Comparison of ENCODE assay signal across 16 cellular contexts in the genomic region with DNA sequence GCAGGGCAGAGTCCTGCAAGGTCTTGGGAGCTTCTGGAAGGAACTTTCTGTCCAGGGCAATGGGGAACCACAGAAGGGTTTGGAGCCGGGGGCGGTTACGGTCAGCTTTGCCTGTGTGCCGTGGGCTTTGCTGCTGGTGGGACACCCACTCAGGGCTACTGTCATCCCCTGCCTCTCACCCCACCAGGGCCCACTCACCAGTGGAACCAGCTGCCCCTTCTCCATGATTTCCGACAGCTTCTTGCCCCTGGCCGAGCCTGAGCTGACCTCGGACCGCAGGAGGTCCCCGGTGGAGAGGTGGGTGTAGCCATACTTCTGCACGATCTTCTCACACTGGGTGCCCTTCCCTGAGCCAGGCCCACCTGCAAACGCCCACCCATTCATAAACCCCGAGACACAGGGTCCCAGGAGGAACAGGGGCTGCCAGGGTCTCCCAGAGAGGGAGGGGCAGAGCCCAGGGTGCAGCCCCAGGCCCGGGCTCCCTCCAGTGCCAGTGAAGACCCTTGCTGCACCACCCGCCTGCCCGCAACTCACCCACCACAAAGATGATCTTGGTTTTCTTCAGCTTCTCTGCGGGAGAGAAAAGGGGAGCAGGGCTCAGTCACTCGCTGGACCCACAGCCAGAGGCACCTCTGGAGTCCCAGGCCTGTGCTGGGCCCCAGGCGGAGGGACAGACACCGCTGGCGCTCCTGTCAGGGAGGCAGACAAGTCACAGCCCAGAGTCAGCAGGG. TPM values are rescaled to one million over a fixed set of nuclear protein-coding genes. Genes with fewer than 3 reads are reported as not detected.
A peak's percentile ranks its signal among the peaks of the same experiment; 100 is the strongest.
DNase-seq lines count a peak whose midpoint lies in the region; ATAC-seq, FAIRE-seq and TF ChIP-seq lines count a peak whose summit lies in the region.
"Had no signal": no experiment of that assay in that cellular context is flagged by ENCODE, and none has a peak within 500 bp of the region (broad histone marks: within the 10 kb centered on the region; RNA-seq: fewer than 3 reads in every experiment).

No MANE protein-coding gene starts in this region.

- TF ChIP-seq POLR2A in H1 (IDR thresholded peaks at IDR 0.05; ENCODE audit: control extremely low read depth in 1 of 2, low read depth in 2 of 2, low read length in 2 of 2) = no peak

- H3K18ac ChIP-seq in H1 (ENCODE audit: extremely low read depth, low read length) = no peak overlapping the region
- H3K18ac ChIP-seq in trophoblast cell (ENCODE audit: low read length) = no peak overlapping the region
- no peak overlapping the region for H3K18ac ChIP-seq in mesenchymal stem cell (ENCODE audit: low read depth in 1 of 2, low read length in 2 of 2)

- dilution Hi-C loops in mammary epithelial cell (cut with HindIII; ENCODE audit: low sequenced_read_pairs) = loop anchor here (5.0 kb wide), 6 partner anchors 65 to 290 kb away; partner anchors contain the start of gene DPM2

- H3K23ac ChIP-seq in H1 (ENCODE audit: insufficient read length) (no peak overlapping the region), trophoblast cell (ENCODE audit: low read length) (no peak overlapping the region), mesenchymal stem cell (ENCODE audit: low read length in 2 of 2) (no peak overlapping the region)

- H3K4me3 ChIP-seq in H1 (ENCODE audit: extremely low read depth in 1 of 4, insufficient read depth in 2 of 4, low read depth in 3 of 4, low read length in 4 of 4) (no peak overlapping the region), trophoblast cell (ENCODE audit: low read depth, low read length) (no peak overlapping the region), mesenchymal stem cell (ENCODE audit: insufficient read depth in 1 of 2, low read depth in 1 of 2, low read length in 2 of 2) (no peak overlapping the region), mammary epithelial cell (replicated peaks in 1 of 3; ENCODE audit: insufficient read depth in 1 of 3, low read depth in 2 of 3, low read length in 3 of 3) (no peak overlapping the region)
- H3K4me3 ChIP-seq: PC-9 had no signal

- no peak overlapping the region for H4K12ac ChIP-seq in trophoblast cell (ENCODE audit: low read depth, low read length)

- no peak overlapping the region for H4K5ac ChIP-seq in H1 (ENCODE audit: insufficient read length, low read depth, low read length)

- CTCF ChIA-PET in H1 (lab: Charles Lee; ENCODE audit: partially characterized antibody) (interaction anchor here (0.9 to 9.2 kb wide), 21 partner anchors 8 to 283 kb away, joined by 3 to 116 read pairs (median 4); partner anchors contain the start of genes ENG, ST6GALNAC6 and TOR2A), mammary epithelial cell (lab: Charles Lee; ENCODE audit: low non-redundant PET) (interaction anchor here (0.6 kb wide), 1 partner anchor 245 kb away, joined by 3 read pairs; no protein-coding TSS in a partner anchor)

- no peaks in the 10 kb centered on the region for H3K36me3 Mint-ChIP-seq in natural killer cell treated with Interleukin-12 subunit alpha and Interleukin-12 subunit beta and Interleukin-15 and Interleukin-18, amount 100 ng/mL, for 72 hours
- no peaks in the 10 kb centered on the region for H3K36me3 Mint-ChIP-seq in natural killer cell
- H3K36me3 Mint-ChIP-seq: CD14-positive monocyte had no signal

- H3K4ac ChIP-seq in H1 (replicated peaks; ENCODE audit: insufficient read length, low read depth, low read length) (no peak overlapping the region), trophoblast cell (ENCODE audit: low read depth, low read length) (no peak overlapping the region), mesenchymal stem cell (ENCODE audit: low read depth in 1 of 2, low read length in 2 of 2) (no peak overlapping the region)

- H3K27me3 ChIP-seq in H1 (replicated peaks in 1 of 4; ENCODE audit: control insufficient read depth in 3 of 4, extremely low read depth in 1 of 4, insufficient read depth in 3 of 4, low read length in 3 of 4) = no peaks in the 10 kb centered on the region
- H3K27me3 ChIP-seq in trophoblast cell (ENCODE audit: insufficient read depth, low read length) = no peaks in the 10 kb centered on the region
- H3K27me3 ChIP-seq in mesenchymal stem cell (ENCODE audit: control insufficient read depth in 1 of 2, insufficient read depth in 1 of 2, low read length in 2 of 2) = no peaks in the 10 kb centered on the region
- no peaks in the 10 kb centered on the region for H3K27me3 ChIP-seq in mammary epithelial cell (ENCODE audit: insufficient read depth, low read length)

- no peak for FAIRE-seq in H1 (lab: Jason Lieb, UNC)
- FAIRE-seq: A204.1 had no signal

- H3K56ac ChIP-seq in H1 (replicated peaks; ENCODE audit: insufficient read length, low read depth, low read length) = no peak overlapping the region

- no peak for TF ChIP-seq RAD21 in H1 (IDR thresholded peaks at IDR 0.05 in 1 of 2, conservative IDR thresholded peaks at IDR 0.05 in 1 of 2; ENCODE audit: low read depth in 2 of 2, low read length in 2 of 2)

- H3K4me2 ChIP-seq in H1 (ENCODE audit: insufficient read depth in 1 of 2, low read depth in 2 of 2, low read length in 2 of 2) (no peak overlapping the region), trophoblast cell (ENCODE audit: low read length) (no peak overlapping the region), mesenchymal stem cell (ENCODE audit: low read length, poor library complexity, severe bottlenecking) (no peak overlapping the region), mammary epithelial cell (ENCODE audit: insufficient read depth, low read depth, low read length) (no peak overlapping the region)
- H3K4me2 ChIP-seq: PC-9 had no signal

- no peak for TF ChIP-seq EP300 in H1 (IDR thresholded peaks at IDR 0.05; ENCODE audit: borderline replicate concordance in 1 of 2, low read depth in 2 of 2, low read length in 2 of 2)

- H3K23me2 ChIP-seq in H1 (ENCODE audit: low read depth, low read length) = peaks cover 2% of the 10 kb centered on the region; the same call in 1 of the 2 replicates

- no peak overlapping the region for H3K14ac ChIP-seq in H1 (ENCODE audit: insufficient read length)
- no peak overlapping the region for H3K14ac ChIP-seq in trophoblast cell (ENCODE audit: low read length)
- H3K14ac ChIP-seq in mesenchymal stem cell (ENCODE audit: low read length in 2 of 2) = no peak overlapping the region

- H3K9me3 Mint-ChIP-seq in natural killer cell treated with Interleukin-12 subunit alpha and Interleukin-12 subunit beta and Interleukin-15 and Interleukin-18, amount 100 ng/mL, for 72 hours = no peaks in the 10 kb centered on the region
- H3K9me3 Mint-ChIP-seq in natural killer cell = no peaks in the 10 kb centered on the region

- H3K36me3 ChIP-seq in H1 (ENCODE audit: control insufficient read depth in 2 of 4, insufficient read depth in 4 of 4, low read length in 3 of 4) (no peaks in the 10 kb centered on the region), trophoblast cell (ENCODE audit: control insufficient read depth in 1 of 2, insufficient read depth in 2 of 2, low read length in 2 of 2) (peaks cover 9 to 11% of the 10 kb centered on the region in 2 experiments), mesenchymal stem cell (ENCODE audit: control insufficient read depth in 1 of 2, insufficient read depth in 2 of 2, low read depth in 1 of 2, low read length in 2 of 2) (peaks cover 59 to 62% of the 10 kb centered on the region in 2 experiments), mammary epithelial cell (ENCODE audit: insufficient read depth, low read length) (no peaks in the 10 kb centered on the region)

- no peak overlapping the region for H3K9ac ChIP-seq in H1 (replicated peaks in 1 of 4; ENCODE audit: extremely low read depth in 1 of 4, low read depth in 3 of 4, low read length in 3 of 4)
- no peak overlapping the region for H3K9ac ChIP-seq in trophoblast cell (ENCODE audit: low read length)
- H3K9ac ChIP-seq in mesenchymal stem cell (ENCODE audit: low read length) = no peak overlapping the region
- no peak overlapping the region for H3K9ac ChIP-seq in mammary epithelial cell (ENCODE audit: insufficient read depth, low read length)

- H3K27ac Mint-ChIP-seq in natural killer cell treated with Interleukin-12 subunit alpha and Interleukin-12 subunit beta and Interleukin-15 and Interleukin-18, amount 100 ng/mL, for 72 hours = no peak overlapping the region
- H3K27ac Mint-ChIP-seq in natural killer cell = peak overlapping the region in 1 of 2 donors; percentile 65

- no peaks in the 10 kb centered on the region for H3K27me3 Mint-ChIP-seq in natural killer cell treated with Interleukin-12 subunit alpha and Interleukin-12 subunit beta and Interleukin-15 and Interleukin-18, amount 100 ng/mL, for 72 hours
- H3K27me3 Mint-ChIP-seq in natural killer cell (ENCODE audit: low read depth in 2 of 2) = no peaks in the 10 kb centered on the region

- H4K91ac ChIP-seq in H1 (replicated peaks; ENCODE audit: insufficient read length, low read length) (no peak overlapping the region), trophoblast cell (ENCODE audit: low read depth, low read length) (peak overlapping the region; percentile 21), mesenchymal stem cell (ENCODE audit: low read length) (no peak overlapping the region)

- peaks cover 0 to 4% of the 10 kb centered on the region in 2 experiments for H4K20me1 ChIP-seq in H1 (replicated peaks in 1 of 2; ENCODE audit: control insufficient read depth in 1 of 2, insufficient read depth in 2 of 2, low read length in 2 of 2)
- no peaks in the 10 kb centered on the region for H4K20me1 ChIP-seq in mammary epithelial cell (ENCODE audit: insufficient read depth, low read length)

- H3K79me2 ChIP-seq in H1 (ENCODE audit: control insufficient read depth in 1 of 2, insufficient read depth in 2 of 2, low read length in 2 of 2) (no peaks in the 10 kb centered on the region), trophoblast cell (ENCODE audit: control insufficient read depth, insufficient read depth, low read length, poor library complexity) (peaks cover 5% of the 10 kb centered on the region), mammary epithelial cell (ENCODE audit: insufficient read depth, low read length) (peaks cover 3% of the 10 kb centered on the region)

- TF ChIP-seq CTCF in natural killer cell (IDR thresholded peaks at IDR 0.05) = no peak
- no peak for TF ChIP-seq CTCF in H1 (IDR thresholded peaks at IDR 0.05; ENCODE audit: control extremely low read depth in 1 of 3, insufficient read depth in 1 of 3, low read depth in 1 of 3, low read length in 3 of 3)
- no peak for TF ChIP-seq CTCF in mammary epithelial cell (conservative IDR thresholded peaks at IDR 0.05 in 1 of 2, IDR thresholded peaks at IDR 0.05 in 1 of 2; ENCODE audit: extremely low read depth in 1 of 2, insufficient read depth in 1 of 2, low read depth in 1 of 2, low read length in 2 of 2)

- intact Hi-C loops in natural killer cell (cut with micrococcal nuclease) (no loop called here), mammary epithelial cell (cut with micrococcal nuclease) (loop anchor here (5.0 kb wide), 3 partner anchors 70 to 245 kb away; partner anchors contain the start of gene FPGS)

- H2BK120ac ChIP-seq in H1 (replicated peaks; ENCODE audit: low read depth, low read length) = no peak overlapping the region
- no peak overlapping the region for H2BK120ac ChIP-seq in trophoblast cell (ENCODE audit: insufficient read depth, low read length, poor library complexity)
- H2BK120ac ChIP-seq in mesenchymal stem cell (ENCODE audit: low read depth, low read length) = no peak overlapping the region

- H2AK5ac ChIP-seq in H1 (ENCODE audit: low read depth, low read length) (no peak overlapping the region), trophoblast cell (ENCODE audit: low read length) (no peak overlapping the region), mesenchymal stem cell (ENCODE audit: low read length, severe bottlenecking) (no peak overlapping the region)

- H3K27ac ChIP-seq in H1 (ENCODE audit: low read depth, low read length) (no peak overlapping the region; the same call in 1 of the 2 replicates), trophoblast cell (ENCODE audit: low read depth, low read length) (no peak overlapping the region), mesenchymal stem cell (ENCODE audit: low read length, poor library complexity, severe bottlenecking) (no peak overlapping the region), mammary epithelial cell (ENCODE audit: insufficient read depth, low read depth, low read length) (no peak overlapping the region)
- H3K27ac ChIP-seq: PC-9 had no signal

- in situ Hi-C loops in mammary epithelial cell (cut with MboI; ENCODE audit: low sequenced_read_pairs in 2 of 2) = no loop called here

- H2BK15ac ChIP-seq in H1 (ENCODE audit: low read length) (0 out of 2 replicates have a peak overlapping the region, but pooled peaks have one; percentile 61), mesenchymal stem cell (ENCODE audit: low read depth, poor library complexity, severe bottlenecking) (no peak overlapping the region)

- peak overlapping the region; percentile 4 for H4K8ac ChIP-seq in H1 (ENCODE audit: extremely low read depth, insufficient read depth, low read length)
- H4K8ac ChIP-seq in trophoblast cell (ENCODE audit: low read depth, low read length) = no peak overlapping the region
- H4K8ac ChIP-seq in mesenchymal stem cell (ENCODE audit: low read length) = no peak overlapping the region

- H2AFZ ChIP-seq in H1 (ENCODE audit: low read length) (no peak overlapping the region), trophoblast cell (ENCODE audit: insufficient read depth, low read length, poor library complexity) (no peak overlapping the region), mesenchymal stem cell (ENCODE audit: low read depth, low read length) (no peak overlapping the region), mammary epithelial cell (ENCODE audit: low read depth, low read length) (no peak overlapping the region)
- H2AFZ ChIP-seq: PC-9 had no signal

- no peak overlapping the region for H3K4me3 Mint-ChIP-seq in natural killer cell treated with Interleukin-12 subunit alpha and Interleukin-12 subunit beta and Interleukin-15 and Interleukin-18, amount 100 ng/mL, for 72 hours
- no peak overlapping the region for H3K4me3 Mint-ChIP-seq in natural killer cell
- H3K4me3 Mint-ChIP-seq: CD14-positive monocyte had no signal

- H3K4me1 ChIP-seq in H1 (replicated peaks in 1 of 4; ENCODE audit: control insufficient read depth in 3 of 4, insufficient read depth in 4 of 4, low read length in 3 of 4) (peaks cover 0 to 14% (median 6%) of the 10 kb centered on the region in 4 experiments; a peak in 6 of 7 replicates), trophoblast cell (ENCODE audit: control insufficient read depth in 1 of 2, insufficient read depth in 2 of 2, low read length in 2 of 2) (peaks cover 34 to 36% of the 10 kb centered on the region in 2 experiments), mesenchymal stem cell (ENCODE audit: control insufficient read depth, insufficient read depth, low read depth, low read length) (peaks cover 41% of the 10 kb centered on the region), mammary epithelial cell (ENCODE audit: insufficient read depth, low read length) (peaks cover 37% of the 10 kb centered on the region)

- H3K4me1 Mint-ChIP-seq in natural killer cell treated with Interleukin-12 subunit alpha and Interleukin-12 subunit beta and Interleukin-15 and Interleukin-18, amount 100 ng/mL, for 72 hours (ENCODE audit: low read depth in 2 of 2) = no peaks in the 10 kb centered on the region
- H3K4me1 Mint-ChIP-seq in natural killer cell = peaks cover 0 to under 1% of the 10 kb centered on the region in 2 donors

- no peaks in the 10 kb centered on the region for H3K79me1 ChIP-seq in H1 (ENCODE audit: low read depth, low read length)
- H3K79me1 ChIP-seq in trophoblast cell (ENCODE audit: low read length) = peaks cover 26% of the 10 kb centered on the region
- H3K79me1 ChIP-seq in mesenchymal stem cell (replicated peaks; ENCODE audit: low read length, poor library complexity, severe bottlenecking) = peaks cover 19% of the 10 kb centered on the region

- H3K9me3 ChIP-seq in H1 (ENCODE audit: insufficient read depth in 2 of 2, low read depth in 1 of 2, low read length in 1 of 2) (no peaks in the 10 kb centered on the region), trophoblast cell (ENCODE audit: insufficient read depth, low read depth, low read length) (peaks cover 2% of the 10 kb centered on the region), mesenchymal stem cell (ENCODE audit: control insufficient read depth, low read length) (no peaks in the 10 kb centered on the region), mammary epithelial cell (replicated peaks; ENCODE audit: insufficient read depth, low read length) (no peaks in the 10 kb centered on the region)

- 89% methylated on average over 20 of the region's 20 CpGs; no CpG with 5 or more reads in 1 of the 2 experiments for WGBS in H1 (ENCODE audit: extremely low coverage in 1 of 2, insufficient coverage in 1 of 2, insufficient read length in 1 of 2, insufficient replicate concordance in 2 of 2, low coverage in 1 of 2, low lambda C conversion rate in 2 of 2, missing lambda C conversion rate in 1 of 2), 2 experiments
- no CpG with 5 or more reads among the region's 20 CpGs for WGBS in trophoblast cell (ENCODE audit: extremely low coverage, insufficient coverage, insufficient read length)
- WGBS in mesenchymal stem cell = 93% methylated on average over 20 of the region's 20 CpGs
- WGBS in mammary epithelial cell (ENCODE audit: low coverage, missing lambda C conversion rate) = 95% methylated on average over 11 of the region's 20 CpGs

- ATAC-seq in natural killer cell treated with Interleukin-12 subunit alpha and Interleukin-12 subunit beta and Interleukin-15 and Interleukin-18, amount 100 ng/mL, for 72 hours = no peak
- no peak for ATAC-seq in natural killer cell

- no peak overlapping the region; the same call in 1 of the 2 replicates for H2BK5ac ChIP-seq in H1 (ENCODE audit: low read depth, low read length)
- no peak overlapping the region for H2BK5ac ChIP-seq in trophoblast cell (ENCODE audit: low read depth, low read length, poor library complexity)
- H2BK5ac ChIP-seq in mesenchymal stem cell (ENCODE audit: low read depth, low read length, poor library complexity, severe bottlenecking) = no peak overlapping the region

- POLR2A ChIA-PET in H1 (lab: Charles Lee; ENCODE audit: partially characterized antibody) = interaction anchor here (1.1 to 2.8 kb wide), 5 partner anchors 13 to 78 kb away, joined by 3 to 11 read pairs (median 4); partner anchors contain the start of gene ENG

- BruUV-seq in mammary epithelial cell (replicated peaks; lab: Mats Ljungman, UMichigan) = no TSS peak

- no peak overlapping the region for H2BK20ac ChIP-seq in H1 (ENCODE audit: low read length)

- H2BK12ac ChIP-seq in H1 (ENCODE audit: low read depth, low read length) (no peak overlapping the region), trophoblast cell (ENCODE audit: low read length) (no peak overlapping the region), mesenchymal stem cell (ENCODE audit: low read length in 2 of 2) (peak overlapping the region in 1 of 2 experiments; percentile 48)

- peak; percentile 53 for DNase-seq in natural killer cell treated with Interleukin-12 subunit alpha and Interleukin-12 subunit beta and Interleukin-15 and Interleukin-18, amount 100 ng/mL, for 72 hours (ENCODE audit: low spot score)
- no peak for DNase-seq in natural killer cell
- DNase-seq in H1 (ENCODE audit: low read depth in 1 of 2, low spot score in 2 of 2) = no peak
- no peak for DNase-seq in trophoblast cell
- no peak for DNase-seq in mesenchymal stem cell
- no peak for DNase-seq in NCI-H128 (lab: John Stamatoyannopoulos, UW; ENCODE audit: unreplicated experiment)
- DNase-seq in mammary epithelial cell = no peak
- no peak for DNase-seq in NCI-H2029 (lab: John Stamatoyannopoulos, UW)
- DNase-seq: COR-L47, NCI-H1417 treated with DMSO at 0.1 percent for 48 hours, NCI-H2081 treated with DMSO at 0.1 percent for 48 hours, NCI-H2227 treated with DMSO at 0.1 percent for 48 hours, NCI-H526 treated with DMSO at 0.1 percent for 48 hours, PC-9 had no signal

RNA-seq across cellular contexts. Expression of gene AK1, which starts 4.8 kb away (rescaled TPM):
- 10 to 100 TPM; 11.5 to 13.0 TPM for total RNA-seq in natural killer cell treated with Interleukin-12 subunit alpha and Interleukin-12 subunit beta and Interleukin-15 and Interleukin-18, amount 100 ng/mL, for 72 hours
- total RNA-seq in natural killer cell = 10 to 100 TPM; 47.3 to 76.3 (median 54.2) TPM
- 35.9 and 37.9 TPM in 2 replicates for total RNA-seq in H1 (2021; fragmentation: NEBNext Ultra II Directional; extraction: Animal tissue kit (Norgen Biotek cat#: 25700))
- 39.2 and 44.1 TPM in 2 replicates for polyA plus RNA-seq in H1 (2011; rRNA removed)
- polyA plus RNA-seq in H1 (2011; cell fraction: cytosol; rRNA removed) = 45.5 TPM
- 32.0 TPM for polyA plus RNA-seq in H1 (2011; cell fraction: nucleus; rRNA removed)
- polyA plus RNA-seq in H1 (2012, experiment 1 of 2) = 32.5 to 48.8 TPM (median 43.2 TPM) in 4 replicates
- 31.3 TPM for polyA plus RNA-seq in H1 (2012, experiment 2 of 2)
- 26.6 TPM for polyA plus RNA-seq in H1 (2013, experiment 1 of 2)
- 24.9 TPM for polyA plus RNA-seq in H1 (2013, experiment 2 of 2)
- 9.5 and 12.8 TPM in 2 replicates for polyA minus RNA-seq in H1 (2011; rRNA and poly(A)+ RNA removed)
- 2.6 TPM for polyA minus RNA-seq in H1 (2011; cell fraction: cytosol; rRNA and poly(A)+ RNA removed)
- 6.3 TPM for polyA minus RNA-seq in H1 (2011; cell fraction: nucleus; rRNA and poly(A)+ RNA removed)
- 33.2 and 34.2 TPM in 2 replicates for polyA plus RNA-seq in trophoblast cell (2013)
- 127 TPM for polyA plus RNA-seq in mesenchymal stem cell (2013, experiment 1 of 2)
- 132 TPM for polyA plus RNA-seq in mesenchymal stem cell (2013, experiment 2 of 2)
- total RNA-seq in mammary epithelial cell = 10 to 100 TPM; 42.0 to 57.9 TPM
- 65.8 TPM for polyA plus RNA-seq in mammary epithelial cell
- 52.1 TPM for polyA minus RNA-seq in mammary epithelial cell
- polyA plus RNA-seq: CD14-positive monocyte had no signal

RNA-seq across cellular contexts. Expression of gene ENG, which starts 18.2 kb away (rescaled TPM):
- total RNA-seq in natural killer cell treated with Interleukin-12 subunit alpha and Interleukin-12 subunit beta and Interleukin-15 and Interleukin-18, amount 100 ng/mL, for 72 hours = 10 to 100 TPM; 12.7 to 34.1 TPM
- total RNA-seq in natural killer cell = 10 to 100 TPM in 2 of 3 donors, 1 to 10 TPM in 1; 8.5 to 13.6 (median 12.3) TPM
- total RNA-seq in H1 (2021; fragmentation: NEBNext Ultra II Directional; extraction: Animal tissue kit (Norgen Biotek cat#: 25700)) = 4.2 and 4.4 TPM in 2 replicates
- 1.8 and 3.2 TPM in 2 replicates for polyA plus RNA-seq in H1 (2011; rRNA removed)
- polyA plus RNA-seq in H1 (2011; cell fraction: cytosol; rRNA removed) = 1.1 TPM
- 2.7 TPM for polyA plus RNA-seq in H1 (2011; cell fraction: nucleus; rRNA removed)
- polyA plus RNA-seq in H1 (2012, experiment 1 of 2) = 3.7 to 5.2 TPM (median 4.0 TPM) in 4 replicates
- 2.6 TPM for polyA plus RNA-seq in H1 (2012, experiment 2 of 2)
- polyA plus RNA-seq in H1 (2013, experiment 1 of 2) = 6.7 TPM
- 7.6 TPM for polyA plus RNA-seq in H1 (2013, experiment 2 of 2)
- 1.4 and 2.4 TPM in 2 replicates for polyA minus RNA-seq in H1 (2011; rRNA and poly(A)+ RNA removed)
- 2.3 TPM for polyA minus RNA-seq in H1 (2011; cell fraction: cytosol; rRNA and poly(A)+ RNA removed)
- 2.5 TPM for polyA minus RNA-seq in H1 (2011; cell fraction: nucleus; rRNA and poly(A)+ RNA removed)
- 68.9 and 73.1 TPM in 2 replicates for polyA plus RNA-seq in trophoblast cell (2013)
- 287 TPM for polyA plus RNA-seq in mesenchymal stem cell (2013, experiment 1 of 2)
- 284 TPM for polyA plus RNA-seq in mesenchymal stem cell (2013, experiment 2 of 2)
- 10 to 100 TPM in 1 of 2 donors, 1 to 10 TPM in 1; 4.0 to 32.2 TPM for total RNA-seq in mammary epithelial cell
- 15.1 TPM for polyA plus RNA-seq in mammary epithelial cell
- polyA minus RNA-seq in mammary epithelial cell = 29.8 TPM

RNA-seq across cellular contexts. Expression of gene ST6GALNAC6, which starts 26.7 kb away (rescaled TPM):
- 10 to 100 TPM; 53.4 to 67.2 TPM for total RNA-seq in natural killer cell treated with Interleukin-12 subunit alpha and Interleukin-12 subunit beta and Interleukin-15 and Interleukin-18, amount 100 ng/mL, for 72 hours
- total RNA-seq in natural killer cell (100 to 1,000 TPM; 120 to 148 (median 127) TPM), mammary epithelial cell (10 to 100 TPM; 28.8 to 29.5 TPM)
- total RNA-seq in H1 (2021; fragmentation: NEBNext Ultra II Directional; extraction: Animal tissue kit (Norgen Biotek cat#: 25700)) = 37.7 and 43.7 TPM in 2 replicates
- polyA plus RNA-seq in H1 (2011; rRNA removed) (64.4 and 72.9 TPM in 2 replicates), mammary epithelial cell (26.6 TPM)
- polyA plus RNA-seq in H1 (2011; cell fraction: cytosol; rRNA removed) = 60.4 TPM
- polyA plus RNA-seq in H1 (2011; cell fraction: nucleus; rRNA removed) = 54.5 TPM
- polyA plus RNA-seq in H1 (2012, experiment 1 of 2) = 22.5 to 37.7 TPM (median 31.4 TPM) in 4 replicates
- polyA plus RNA-seq in H1 (2012, experiment 2 of 2) = 33.2 TPM
- polyA plus RNA-seq in H1 (2013, experiment 1 of 2) = 27.2 TPM
- polyA plus RNA-seq in H1 (2013, experiment 2 of 2) = 27.7 TPM
- polyA minus RNA-seq in H1 (2011; rRNA and poly(A)+ RNA removed) = 40.3 and 44.6 TPM in 2 replicates
- polyA minus RNA-seq in H1 (2011; cell fraction: cytosol; rRNA and poly(A)+ RNA removed) = 18.6 TPM
- polyA minus RNA-seq in H1 (2011; cell fraction: nucleus; rRNA and poly(A)+ RNA removed) = 23.3 TPM
- polyA plus RNA-seq in trophoblast cell (2013) = 9.1 and 10.5 TPM in 2 replicates
- 45.2 TPM for polyA plus RNA-seq in mesenchymal stem cell (2013, experiment 1 of 2)
- 45.9 TPM for polyA plus RNA-seq in mesenchymal stem cell (2013, experiment 2 of 2)
- 14.6 TPM for polyA minus RNA-seq in mammary epithelial cell

RNA-seq across cellular contexts. Expression of gene ST6GALNAC4, which starts 44.2 kb away (rescaled TPM):
- 10 to 100 TPM; 17.5 to 44.5 TPM for total RNA-seq in natural killer cell treated with Interleukin-12 subunit alpha and Interleukin-12 subunit beta and Interleukin-15 and Interleukin-18, amount 100 ng/mL, for 72 hours
- total RNA-seq in natural killer cell = 10 to 100 TPM; 18.8 to 33.0 (median 20.4) TPM
- total RNA-seq in H1 (2021; fragmentation: NEBNext Ultra II Directional; extraction: Animal tissue kit (Norgen Biotek cat#: 25700)) = 21.8 and 27.0 TPM in 2 replicates
- polyA plus RNA-seq in H1 (2011; rRNA removed) = 34.1 and 49.5 TPM in 2 replicates
- 27.6 TPM for polyA plus RNA-seq in H1 (2011; cell fraction: cytosol; rRNA removed)
- 38.3 TPM for polyA plus RNA-seq in H1 (2011; cell fraction: nucleus; rRNA removed)
- 11.6 to 21.8 TPM (median 18.9 TPM) in 4 replicates for polyA plus RNA-seq in H1 (2012, experiment 1 of 2)
- 18.6 TPM for polyA plus RNA-seq in H1 (2012, experiment 2 of 2)
- 26.2 TPM for polyA plus RNA-seq in H1 (2013, experiment 1 of 2)
- polyA plus RNA-seq in H1 (2013, experiment 2 of 2) = 25.6 TPM
- polyA minus RNA-seq in H1 (2011; rRNA and poly(A)+ RNA removed) = 16.4 and 19.0 TPM in 2 replicates
- 32.7 TPM for polyA minus RNA-seq in H1 (2011; cell fraction: cytosol; rRNA and poly(A)+ RNA removed)
- polyA minus RNA-seq in H1 (2011; cell fraction: nucleus; rRNA and poly(A)+ RNA removed) = 24.5 TPM
- 5.3 and 5.4 TPM in 2 replicates for polyA plus RNA-seq in trophoblast cell (2013)
- 32.1 TPM for polyA plus RNA-seq in mesenchymal stem cell (2013, experiment 1 of 2)
- polyA plus RNA-seq in mesenchymal stem cell (2013, experiment 2 of 2) = 29.4 TPM
- total RNA-seq in mammary epithelial cell = 10 to 100 TPM; 14.3 to 19.6 TPM
- polyA plus RNA-seq in mammary epithelial cell = 21.9 TPM
- polyA minus RNA-seq in mammary epithelial cell = 50.2 TPM

RNA-seq across cellular contexts. Expression of gene PIP5KL1, which starts 57.9 kb away (rescaled TPM):
- total RNA-seq in natural killer cell treated with Interleukin-12 subunit alpha and Interleukin-12 subunit beta and Interleukin-15 and Interleukin-18, amount 100 ng/mL, for 72 hours = 1 to 10 TPM; 2.7 to 3.7 TPM
- total RNA-seq in natural killer cell = 1 to 10 TPM in 1 of 3 donors, under 1 TPM in 2; 0.52 to 1.4 (median 0.97) TPM
- 12.2 and 13.4 TPM in 2 replicates for total RNA-seq in H1 (2021; fragmentation: NEBNext Ultra II Directional; extraction: Animal tissue kit (Norgen Biotek cat#: 25700))
- 15.4 and 27.4 TPM in 2 replicates for polyA plus RNA-seq in H1 (2011; rRNA removed)
- polyA plus RNA-seq in H1 (2011; cell fraction: cytosol; rRNA removed) = 15.3 TPM
- 42.3 TPM for polyA plus RNA-seq in H1 (2011; cell fraction: nucleus; rRNA removed)
- polyA plus RNA-seq in H1 (2012, experiment 1 of 2) = 11.0 to 14.5 TPM (median 13.0 TPM) in 4 replicates
- 10.5 TPM for polyA plus RNA-seq in H1 (2012, experiment 2 of 2)
- polyA plus RNA-seq in H1 (2013, experiment 1 of 2) = 12.9 TPM
- 11.8 TPM for polyA plus RNA-seq in H1 (2013, experiment 2 of 2)
- 1.8 and 4.1 TPM in 2 replicates for polyA minus RNA-seq in H1 (2011; rRNA and poly(A)+ RNA removed)
- polyA minus RNA-seq in H1 (2011; cell fraction: cytosol; rRNA and poly(A)+ RNA removed) = 16.4 TPM
- polyA minus RNA-seq in H1 (2011; cell fraction: nucleus; rRNA and poly(A)+ RNA removed) = 10.7 TPM
- 2.9 and 3.3 TPM in 2 replicates for polyA plus RNA-seq in trophoblast cell (2013)
- 2.0 TPM for polyA plus RNA-seq in mesenchymal stem cell (2013, experiment 1 of 2)
- 1.8 TPM for polyA plus RNA-seq in mesenchymal stem cell (2013, experiment 2 of 2)
- 10 to 100 TPM in 1 of 2 donors, 1 to 10 TPM in 1; 6.7 to 11.8 TPM for total RNA-seq in mammary epithelial cell
- polyA plus RNA-seq in mammary epithelial cell = 4.4 TPM
- polyA minus RNA-seq in mammary epithelial cell = 0.41 TPM
